In genomic region chr16:75099075-75099667, GRCh38 we compare ENCODE assay signal across 12 cellular contexts. TPM values are rescaled to one million over a fixed set of nuclear protein-coding genes. Genes with fewer than 3 reads are reported as not detected.
DNase-seq lines count a peak whose midpoint lies in the region; ATAC-seq and TF ChIP-seq lines count a peak whose summit lies in the region.
"Had no signal": no experiment of that assay in that cellular context is flagged by ENCODE, and none has a peak within 500 bp of the region (broad histone marks: within the 10 kb centered on the region; RNA-seq: fewer than 3 reads in every experiment).

No MANE protein-coding gene starts in this region.

- BruUV-seq in Caco-2 (replicated peaks; lab: Mats Ljungman, UMichigan) = no TSS peak

- no peaks in the 10 kb centered on the region for H3K9me3 Mint-ChIP-seq in activated CD4-positive, alpha-beta T cell treated with anti-CD3 and anti-CD28 coated beads, Interleukin-2, amount 10 ng/mL, durations not matched to agents 24 days and 14 days
- no peaks in the 10 kb centered on the region for H3K9me3 Mint-ChIP-seq in Caco-2 (ENCODE audit: unreplicated experiment)

- H3K36me3 ChIP-seq in stomach = peaks cover 3 to 18% (median 12%) of the 10 kb centered on the region in 4 donors
- peaks cover 3% of the 10 kb centered on the region for H3K36me3 ChIP-seq in Caco-2 (ENCODE audit: control insufficient read depth, insufficient read depth, low read length)

- peaks cover 55% of the 10 kb centered on the region for H3K4me1 Mint-ChIP-seq in activated CD4-positive, alpha-beta T cell treated with anti-CD3 and anti-CD28 coated beads, Interleukin-2, amount 10 ng/mL, durations not matched to agents 24 days and 14 days
- H3K4me1 Mint-ChIP-seq in Caco-2 (ENCODE audit: low read depth, unreplicated experiment) = peaks cover 17% of the 10 kb centered on the region

- H3K27me3 ChIP-seq in stomach = no peaks in the 10 kb centered on the region
- no peaks in the 10 kb centered on the region for H3K27me3 ChIP-seq in Caco-2 (replicated peaks; ENCODE audit: control insufficient read depth, insufficient read depth, low read length)
- H3K27me3 ChIP-seq: dorsolateral prefrontal cortex had no signal

- no peaks in the 10 kb centered on the region for H3K27me3 Mint-ChIP-seq in activated CD4-positive, alpha-beta T cell treated with anti-CD3 and anti-CD28 coated beads, Interleukin-2, amount 10 ng/mL, durations not matched to agents 24 days and 14 days
- H3K27me3 Mint-ChIP-seq in Caco-2 (ENCODE audit: insufficient read depth, unreplicated experiment) = no peaks in the 10 kb centered on the region

- H3K36me3 Mint-ChIP-seq in activated CD4-positive, alpha-beta T cell treated with anti-CD3 and anti-CD28 coated beads, Interleukin-2, amount 10 ng/mL, durations not matched to agents 24 days and 14 days (ENCODE audit: low read depth) = peaks cover 21% of the 10 kb centered on the region
- peaks cover 24% of the 10 kb centered on the region for H3K36me3 Mint-ChIP-seq in Caco-2 (ENCODE audit: insufficient read depth, unreplicated experiment)

- CTCF ChIA-PET in RWPE1 (lab: Yijun Ruan, JAX) = interaction anchor here (0.8 to 1.8 kb wide), 2 partner anchors 9 to 12 kb away, joined by 5 to 6 read pairs; no protein-coding TSS in a partner anchor
- CTCF ChIA-PET in Caco-2 (lab: Charles Lee) = interaction anchor here (0.6 kb wide), 1 partner anchor 12 kb away, joined by 3 read pairs; no protein-coding TSS in a partner anchor

- no peaks in the 10 kb centered on the region for H3K9me3 ChIP-seq in stomach
- no peaks in the 10 kb centered on the region for H3K9me3 ChIP-seq in Caco-2

- H3K4me3 ChIP-seq in stomach (no peak overlapping the region), Caco-2 (ENCODE audit: low read depth, low read length) (no peak overlapping the region)
- H3K4me3 ChIP-seq: dorsolateral prefrontal cortex had no signal

- intact Hi-C loops in activated CD4-positive, alpha-beta T cell treated with anti-CD3 and anti-CD28 coated beads, Interleukin-2, amount 10 ng/mL, durations not matched to agents 24 days and 14 days (cut with micrococcal nuclease) = loop anchor here (1.0 to 5.0 kb wide), 2 partner anchors 101 to 397 kb away; partner anchors contain the start of gene MLKL
- intact Hi-C loops in left ventricle myocardium superior (cut with micrococcal nuclease) (no loop called here), stomach (cut with DNase I; ENCODE audit: low total_unique reads) (no loop called here), Caco-2 (cut with micrococcal nuclease; ENCODE audit: unreplicated experiment) (no loop called here)

- H3K27ac ChIP-seq in RWPE1 (peak overlapping the region; percentile 12; the same call in 1 of the 2 replicates), stomach (peak overlapping the region in 4 of 5 donors; percentile 9 to 70 (median 38))

- H3K27ac Mint-ChIP-seq in activated CD4-positive, alpha-beta T cell treated with anti-CD3 and anti-CD28 coated beads, Interleukin-2, amount 10 ng/mL, durations not matched to agents 24 days and 14 days = peak overlapping the region; percentile 95
- H3K27ac Mint-ChIP-seq in Caco-2 (ENCODE audit: unreplicated experiment) = no peak overlapping the region

- TF ChIP-seq CTCF in RWPE1 (conservative IDR thresholded peaks at IDR 0.05; ENCODE audit: low read depth) = no peak
- TF ChIP-seq CTCF in stomach (IDR thresholded peaks at IDR 0.05) = no peak
- no peak for TF ChIP-seq CTCF in Caco-2 (IDR thresholded peaks at IDR 0.05; ENCODE audit: insufficient read depth in 1 of 2, low read depth in 1 of 2, low read length in 1 of 2, severe bottlenecking in 1 of 2, unreplicated experiment in 1 of 2)

- DNase-seq in activated CD4-positive, alpha-beta T cell treated with anti-CD3 and anti-CD28 coated beads, Interleukin-2, amount 10 ng/mL, durations not matched to agents 24 days and 14 days = no peak
- DNase-seq in activated CD4-positive, alpha-beta T cell treated with anti-CD3 and anti-CD28 coated beads, Interleukin-2, amount 50 U/mL, for 1 hour = no peak
- DNase-seq in RWPE1 (ENCODE audit: low spot score) = no peak
- DNase-seq in left ventricle myocardium superior = no peak
- DNase-seq in stomach = no peak
- no peak for DNase-seq in Caco-2
- no peak for DNase-seq in T-helper 9 cell
- DNase-seq: dorsolateral prefrontal cortex, hippocampal formation, NCI-H1417 treated with DMSO at 0.1 percent for 48 hours, OCI-M1 had no signal

- TF ChIP-seq EP300 in stomach (IDR thresholded peaks at IDR 0.05) = no peak

- 52 to 84% (median 69%) methylated on average over 7 to 8 of the region's 8 CpGs for WGBS in stomach, 5 donors

- H3K4me1 ChIP-seq in stomach (peaks cover 40 to 54% (median 47%) of the 10 kb centered on the region in 4 donors), Caco-2 (peaks cover 18% of the 10 kb centered on the region)

- ATAC-seq in left ventricle myocardium superior (peak; percentile 23), GM19023 (IDR thresholded peaks at IDR 0.05; ENCODE audit: unreplicated experiment) (no peak)

- TF ChIP-seq POLR2A in stomach (IDR thresholded peaks at IDR 0.05) = no peak

- peak overlapping the region; percentile 78 for H3K4me3 Mint-ChIP-seq in activated CD4-positive, alpha-beta T cell treated with anti-CD3 and anti-CD28 coated beads, Interleukin-2, amount 10 ng/mL, durations not matched to agents 24 days and 14 days
- H3K4me3 Mint-ChIP-seq in Caco-2 (ENCODE audit: unreplicated experiment) = no peak overlapping the region

- POLR2A ChIA-PET in RWPE1 (lab: Yijun Ruan, JAX; ENCODE audit: low non-redundant PET) (interaction anchor here (0.6 kb wide), 1 partner anchor 15 kb away, joined by 11 read pairs; no protein-coding TSS in a partner anchor), Caco-2 (lab: Charles Lee) (no interaction called here)

RNA-seq across cellular contexts. Expression of gene LDHD, which starts 17.4 kb away (rescaled TPM):
- 0.09 and 0.24 TPM in 2 replicates for total RNA-seq in activated CD4-positive, alpha-beta T cell treated with anti-CD3 and anti-CD28 coated beads, Interleukin-2, amount 10 ng/mL, durations not matched to agents 24 days and 14 days
- total RNA-seq in left ventricle myocardium superior = 83.3 TPM
- total RNA-seq in stomach = 100 to 1,000 TPM in 1 of 5 donors, 10 to 100 TPM in 3, 1 to 10 TPM in 1; 5.0 to 110 (median 27.2) TPM
- 10 to 100 TPM; 13.0 to 34.2 (median 21.0) TPM for polyA plus RNA-seq in stomach
- total RNA-seq in Caco-2 (2022) = 4.1 and 4.5 TPM in 2 replicates

RNA-seq across cellular contexts. Expression of gene ZFP1, which starts 49.2 kb away (rescaled TPM):
- total RNA-seq in activated CD4-positive, alpha-beta T cell treated with anti-CD3 and anti-CD28 coated beads, Interleukin-2, amount 10 ng/mL, durations not matched to agents 24 days and 14 days = 14.3 and 16.5 TPM in 2 replicates
- total RNA-seq in left ventricle myocardium superior = 6.7 TPM
- 10 to 100 TPM in 2 of 5 donors, 1 to 10 TPM in 2, not detected in 1; 2.7 to 29.2 (median 10.2) TPM for total RNA-seq in stomach
- polyA plus RNA-seq in stomach = 1 to 10 TPM; 2.9 to 5.2 (median 3.9) TPM
- total RNA-seq in Caco-2 (2022) = 11.4 and 14.2 TPM in 2 replicates
